12 cellular contexts compared by ENCODE assay signal in genomic region chr16:67707210-67707609, GRCh38. TPM values are rescaled to one million over a fixed set of nuclear protein-coding genes. Genes with fewer than 3 reads are reported as not detected.
"Had no signal": no experiment of that assay in that cellular context is flagged by ENCODE, and none has a peak within 500 bp of the region (broad histone marks: within the 10 kb centered on the region; RNA-seq: fewer than 3 reads in every experiment).

No MANE protein-coding gene starts in this region.

- H3K9me3 ChIP-seq: HAP-1 had no signal

- DNase-seq: GM23248, GOT3, H7, H9, HCEC 1CT, HFFc6 had no signal

- ATAC-seq: GM23338, HCT116 had no signal

- FAIRE-seq: H1, H54 had no signal

- H3K27ac ChIP-seq: GM23248 had no signal

- H3K36me3 ChIP-seq: HAP-1 had no signal

- H3K4me2 ChIP-seq: GM23338 had no signal

- H2AFZ ChIP-seq: GM23248, GM23338 had no signal

- H3K4me3 ChIP-seq: GM23248, GM23338, HAP-1 had no signal

- H3K9ac ChIP-seq: GM23248 had no signal

RNA-seq across cellular contexts. Expression of gene C16orf86, which starts 40.6 kb away (rescaled TPM):
- total RNA-seq: H4 had no signal

RNA-seq across cellular contexts. Expression of gene PARD6A, which starts 46.5 kb away (rescaled TPM):
- total RNA-seq: H4 had no signal
